23 cellular contexts compared by ENCODE assay signal in the genomic region with DNA sequence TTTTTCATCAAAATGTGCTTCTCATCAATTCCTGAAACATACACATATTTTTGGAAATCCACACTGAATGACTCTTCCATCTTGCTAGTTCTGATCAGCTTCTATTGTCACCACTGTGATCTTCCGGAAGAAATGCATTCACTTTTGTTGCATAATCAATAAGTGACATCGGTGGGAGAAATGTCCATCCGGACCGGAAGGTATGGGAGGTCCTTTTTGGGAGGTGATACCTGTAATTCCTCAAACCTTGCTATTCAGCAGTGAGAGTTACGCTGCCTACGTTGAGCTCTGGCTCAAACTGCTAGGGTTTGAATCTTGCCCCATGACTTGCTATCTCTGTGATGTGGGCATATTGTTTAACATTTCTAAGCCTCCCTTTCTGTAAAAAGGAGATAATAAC.
"Had no signal": no experiment of that assay in that cellular context is flagged by ENCODE, and none has a peak within 500 bp of the region (broad histone marks: within the 10 kb centered on the region; RNA-seq: fewer than 3 reads in every experiment).

No MANE protein-coding gene starts in this region.

- H3K4me1 ChIP-seq: vagina had no signal

- H3K27me3 ChIP-seq: neural progenitor cell, pancreas, stomach, thyroid gland, tibial nerve, upper lobe of left lung, vagina had no signal

- H3K36me3 ChIP-seq: neural progenitor cell, pancreas, stomach, thoracic aorta, thyroid gland, tibial nerve, upper lobe of left lung, vagina had no signal

- FAIRE-seq: pancreas, urothelium cell line had no signal

- H3K27ac ChIP-seq: neural progenitor cell, pancreas, psoas muscle, skin epidermis, thoracic aorta, thyroid gland, tibial nerve, upper lobe of left lung, vagina had no signal

- ATAC-seq: naive thymus-derived CD4-positive, alpha-beta T cell; natural killer cell; pancreas; psoas muscle; right cardiac atrium; sciatic nerve; stimulated activated effector memory CD8-positive, alpha-beta T cell treated with anti-CD3 and anti-CD28 coated beads, Interleukin-12 subunit alpha, Interleukin-12 subunit beta, amount 100 ng/mL, for 72 hours; stimulated activated naive B cell treated with anti-CD40 and anti-IgM and Interleukin-4, amounts not matched to agents 10 μg/mL and 1 μg/mL and 100 μg/mL, for 72 hours had no signal

- H3K4me2 ChIP-seq: neural progenitor cell had no signal

- H3K4me3 ChIP-seq: neural progenitor cell, pancreas, psoas muscle, skin epidermis, stomach, thoracic aorta, thyroid gland, tibial nerve, upper lobe of left lung, vagina had no signal

- H3K9me3 ChIP-seq: pancreas, psoas muscle, thoracic aorta, thyroid gland, tibial nerve, upper lobe of left lung, vagina had no signal

- H2AFZ ChIP-seq: neural progenitor cell had no signal

- DNase-seq: naive thymus-derived CD4-positive, alpha-beta T cell; natural killer cell; pancreas; psoas muscle; right cardiac atrium; stimulated activated CD4-positive, alpha-beta T cell treated with anti-CD3 and anti-CD28 coated beads, Interleukin-15, amount 100 ng/mL, for 24 hours; stimulated activated CD4-positive, alpha-beta T cell treated with anti-CD3 and anti-CD28 coated beads, Interleukin-2, amount 100 ng/mL, for 24 hours; stimulated activated CD4-positive, alpha-beta T cell treated with anti-CD3 and anti-CD28 coated beads, Interleukin-2, amount 100 ng/mL, for 48 hours; stimulated activated CD4-positive, alpha-beta T cell treated with anti-CD3 and anti-CD28 coated beads, Interleukin-4, amount 100 ng/mL, for 24 hours; stimulated activated naive B cell treated with anti-CD40 and anti-IgM and Interleukin-4, amounts not matched to agents 10 μg/mL and 1 μg/mL and 100 μg/mL, for 72 hours; stimulated activated naive CD4-positive, alpha-beta T cell treated with Interleukin-2 at 50 U/mL for 16 hours; stomach; thyroid gland; trophoblast cell; upper lobe of left lung had no signal

- H3K9ac ChIP-seq: neural progenitor cell had no signal
